14 cellular contexts compared by ENCODE assay signal in the genomic region with DNA sequence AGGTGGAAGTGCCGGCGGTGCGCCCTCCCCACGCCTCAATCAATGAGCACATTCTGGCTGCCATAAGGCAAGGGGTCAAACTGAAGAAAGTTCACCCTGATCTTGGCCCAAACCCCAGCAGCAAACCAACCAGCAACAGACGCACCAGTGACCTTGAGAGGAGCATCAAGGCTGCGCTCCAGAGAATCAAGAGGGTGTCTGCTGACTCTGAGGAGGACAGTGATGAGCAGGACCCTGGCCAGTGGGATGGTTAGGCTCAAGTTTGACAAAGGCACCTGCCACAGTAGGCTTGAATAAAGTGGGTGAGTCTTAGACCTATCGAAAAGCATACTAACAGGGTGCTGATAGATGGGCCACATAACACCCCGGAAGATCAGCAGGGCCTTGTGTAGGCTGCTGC. TPM values are rescaled to one million over a fixed set of nuclear protein-coding genes. Genes with fewer than 3 reads are reported as not detected.
DNase-seq lines count a peak whose midpoint lies in the region; ATAC-seq, FAIRE-seq and TF ChIP-seq lines count a peak whose summit lies in the region.
"Had no signal": no experiment of that assay in that cellular context is flagged by ENCODE, and none has a peak within 500 bp of the region (broad histone marks: within the 10 kb centered on the region; RNA-seq: fewer than 3 reads in every experiment).

No MANE protein-coding gene starts in this region.

- WGBS in thymus = 96% methylated on average over 8 of the region's 8 CpGs

- H3K27me3 ChIP-seq in foreskin keratinocyte (no peaks in the 10 kb centered on the region), thymus (ENCODE audit: control insufficient read depth, insufficient read depth) (no peaks in the 10 kb centered on the region)
- H3K27me3 ChIP-seq: colonic mucosa, gastroesophageal sphincter had no signal

- H3K36me3 ChIP-seq in thymus (ENCODE audit: control insufficient read depth, insufficient read depth) = peaks cover 72% of the 10 kb centered on the region

- H3K4me1 ChIP-seq in foreskin keratinocyte (peaks cover 21% of the 10 kb centered on the region), thymus (ENCODE audit: control insufficient read depth, insufficient read depth, low read length) (no peaks in the 10 kb centered on the region)
- H3K4me1 ChIP-seq: colonic mucosa had no signal

- intact Hi-C loops in Right ventricle myocardium superior (cut with DNase I) = no loop called here
- intact Hi-C loops in Right ventricle myocardium inferior (cut with DNase I) = no loop called here
- intact Hi-C loops in activated T-helper 1 cell treated with anti-CD3 and anti-CD28 coated beads, Interleukin-12 subunit alpha, Interleukin-12 subunit beta, Interleukin-2, Interleukin-4 antibody, amounts not matched to agents 30 ng/mL and 10 ng/mL and 1 ng/mL, durations not matched to agents 14 hours and 24 hours and 36 hours (cut with micrococcal nuclease) = loop anchor here (2.0 to 5.0 kb wide), 4 partner anchors 82 to 369 kb away; partner anchors contain the start of gene BTBD1

- H3K27ac ChIP-seq in foreskin keratinocyte (peak overlapping the region; percentile 19), thymus (ENCODE audit: low read depth) (peak overlapping the region; percentile 3)
- H3K27ac ChIP-seq: colonic mucosa, gastroesophageal sphincter had no signal

- peaks cover 79% of the 10 kb centered on the region for H3K36me3 Mint-ChIP-seq in activated T-helper 1 cell treated with anti-CD3 and anti-CD28 coated beads, Interleukin-12 subunit alpha, Interleukin-12 subunit beta, Interleukin-2, Interleukin-4 antibody, amounts not matched to agents 30 ng/mL and 10 ng/mL and 1 ng/mL, durations not matched to agents 14 hours and 24 hours and 36 hours (ENCODE audit: low read depth)

- H3K9me3 ChIP-seq in thymus (ENCODE audit: control insufficient read depth) = no peaks in the 10 kb centered on the region
- H3K9me3 ChIP-seq: colonic mucosa, gastroesophageal sphincter had no signal

- no peak for TF ChIP-seq CTCF in foreskin keratinocyte (conservative IDR thresholded peaks at IDR 0.05)

- H3K4me3 ChIP-seq in thymus (ENCODE audit: low read length) = no peak overlapping the region
- H3K4me3 ChIP-seq: colonic mucosa, gastroesophageal sphincter had no signal

- peaks cover 49% of the 10 kb centered on the region for H3K4me1 Mint-ChIP-seq in activated T-helper 1 cell treated with anti-CD3 and anti-CD28 coated beads, Interleukin-12 subunit alpha, Interleukin-12 subunit beta, Interleukin-2, Interleukin-4 antibody, amounts not matched to agents 30 ng/mL and 10 ng/mL and 1 ng/mL, durations not matched to agents 14 hours and 24 hours and 36 hours (ENCODE audit: low read depth)

- H3K27ac Mint-ChIP-seq in activated T-helper 1 cell treated with anti-CD3 and anti-CD28 coated beads, Interleukin-12 subunit alpha, Interleukin-12 subunit beta, Interleukin-2, Interleukin-4 antibody, amounts not matched to agents 30 ng/mL and 10 ng/mL and 1 ng/mL, durations not matched to agents 14 hours and 24 hours and 36 hours = peak overlapping the region; percentile 87

- peak; percentile 14 for ATAC-seq in Right ventricle myocardium superior (ENCODE audit: poor library complexity)
- ATAC-seq in Right ventricle myocardium inferior = no peak
- no peak for ATAC-seq in foreskin keratinocyte
- ATAC-seq: gastroesophageal sphincter had no signal

- no peaks in the 10 kb centered on the region for H3K9me3 Mint-ChIP-seq in activated T-helper 1 cell treated with anti-CD3 and anti-CD28 coated beads, Interleukin-12 subunit alpha, Interleukin-12 subunit beta, Interleukin-2, Interleukin-4 antibody, amounts not matched to agents 30 ng/mL and 10 ng/mL and 1 ng/mL, durations not matched to agents 14 hours and 24 hours and 36 hours
- H3K9me3 Mint-ChIP-seq: activated naive CD4-positive, alpha-beta T cell treated with anti-CD3 and anti-CD28 coated beads for 36 hours had no signal

- FAIRE-seq in GM19239 (lab: Jason Lieb, UNC) = no peak

- H3K4me3 Mint-ChIP-seq in activated T-helper 1 cell treated with anti-CD3 and anti-CD28 coated beads, Interleukin-12 subunit alpha, Interleukin-12 subunit beta, Interleukin-2, Interleukin-4 antibody, amounts not matched to agents 30 ng/mL and 10 ng/mL and 1 ng/mL, durations not matched to agents 14 hours and 24 hours and 36 hours = peak overlapping the region; percentile 57
- H3K4me3 Mint-ChIP-seq: activated naive CD4-positive, alpha-beta T cell treated with anti-CD3 and anti-CD28 coated beads for 36 hours had no signal

- peaks cover 2% of the 10 kb centered on the region for H3K27me3 Mint-ChIP-seq in activated T-helper 1 cell treated with anti-CD3 and anti-CD28 coated beads, Interleukin-12 subunit alpha, Interleukin-12 subunit beta, Interleukin-2, Interleukin-4 antibody, amounts not matched to agents 30 ng/mL and 10 ng/mL and 1 ng/mL, durations not matched to agents 14 hours and 24 hours and 36 hours (ENCODE audit: insufficient read depth)

- DNase-seq in Right ventricle myocardium superior = no peak
- no peak for DNase-seq in Right ventricle myocardium inferior (ENCODE audit: missing footprints)
- no peak for DNase-seq in activated T-helper 1 cell treated with anti-CD3 and anti-CD28 coated beads, Interleukin-12 subunit alpha, Interleukin-12 subunit beta, Interleukin-2, Interleukin-4 antibody, amounts not matched to agents 30 ng/mL and 10 ng/mL and 1 ng/mL, durations not matched to agents 14 hours and 24 hours and 36 hours (ENCODE audit: low spot score)
- no peak for DNase-seq in foreskin keratinocyte
- no peak for DNase-seq in GM19239 (ENCODE audit: insufficient read length, low spot score)
- DNase-seq in HK-2 (ENCODE audit: unreplicated experiment) = no peak
- DNase-seq in H4 (ENCODE audit: low spot score) = no peak
- DNase-seq: activated CD4-positive, alpha-beta T cell treated with anti-CD3 and anti-CD28 coated beads for 48 hours; activated naive CD4-positive, alpha-beta T cell treated with anti-CD3 and anti-CD28 coated beads for 36 hours; colonic mucosa; NCI-H1694 treated with DMSO at 0.1 percent for 48 hours; NCI-H82 had no signal

RNA-seq across cellular contexts. Expression of gene WHAMM, which starts 23.9 kb away (rescaled TPM):
- total RNA-seq in Right ventricle myocardium superior (5.8 TPM), Right ventricle myocardium inferior (5.7 TPM), foreskin keratinocyte (6.5 and 6.9 TPM in 2 replicates)
- 7.1 and 7.5 TPM in 2 replicates for total RNA-seq in activated T-helper 1 cell treated with anti-CD3 and anti-CD28 coated beads, Interleukin-12 subunit alpha, Interleukin-12 subunit beta, Interleukin-2, Interleukin-4 antibody, amounts not matched to agents 30 ng/mL and 10 ng/mL and 1 ng/mL, durations not matched to agents 14 hours and 24 hours and 36 hours
- polyA plus RNA-seq in foreskin keratinocyte (3.8 and 4.5 TPM in 2 replicates), thymus (7.8 TPM)
- 2.5 and 7.1 TPM in 2 replicates for total RNA-seq in H4 (2014; rRNA removed; shearing (Covaris generic))

RNA-seq across cellular contexts. Expression of gene FSD2, which starts 27.4 kb away (rescaled TPM):
- total RNA-seq in Right ventricle myocardium superior = 146 TPM
- total RNA-seq in Right ventricle myocardium inferior = 144 TPM
- not detected in 2 replicates for total RNA-seq in activated T-helper 1 cell treated with anti-CD3 and anti-CD28 coated beads, Interleukin-12 subunit alpha, Interleukin-12 subunit beta, Interleukin-2, Interleukin-4 antibody, amounts not matched to agents 30 ng/mL and 10 ng/mL and 1 ng/mL, durations not matched to agents 14 hours and 24 hours and 36 hours
- not detected in 2 replicates for total RNA-seq in foreskin keratinocyte
- polyA plus RNA-seq in foreskin keratinocyte = not detected in 2 replicates
- 0.05 TPM for polyA plus RNA-seq in thymus
- not detected in 2 replicates for total RNA-seq in H4 (2014; rRNA removed; shearing (Covaris generic))
- total RNA-seq: activated naive CD4-positive, alpha-beta T cell treated with anti-CD3 and anti-CD28 coated beads for 36 hours; colonic mucosa; gastroesophageal sphincter had no signal

Comparison
In these comparisons a context has a peak if more than half of its experiments do, and no peak if none do; other contexts are left out.
1. RNA of gene FSD2, which starts 27.4 kb away (total RNA-seq): 146 TPM in Right ventricle myocardium superior (single experiment) and 144 TPM in Right ventricle myocardium inferior (single experiment); not detected in activated T-helper 1 cell treated with anti-CD3 and anti-CD28 coated beads, Interleukin-12 subunit alpha, Interleukin-12 subunit beta, Interleukin-2, Interleukin-4 antibody, amounts not matched to agents 30 ng/mL and 10 ng/mL and 1 ng/mL, durations not matched to agents 14 hours and 24 hours and 36 hours, not detected in foreskin keratinocyte and not detected in H4; every median in the first group is over 100 times any median in the second.